Comparison of ENCODE assay signal across 19 cellular contexts in genomic region chr2:47651296-47651695, GRCh38.
DNase-seq lines count a peak whose midpoint lies in the region; ATAC-seq and TF ChIP-seq lines count a peak whose summit lies in the region.
"Had no signal": no experiment of that assay in that cellular context is flagged by ENCODE, and none has a peak within 500 bp of the region (broad histone marks: within the 10 kb centered on the region; RNA-seq: fewer than 3 reads in every experiment).

No MANE protein-coding gene starts in this region.

- H3K4me3 ChIP-seq in GM23338 = no peak overlapping the region
- H3K4me3 ChIP-seq in mesenchymal stem cell (ENCODE audit: insufficient read depth in 1 of 2, low read depth in 1 of 2, low read length in 2 of 2) = no peak overlapping the region
- H3K4me3 ChIP-seq: smooth muscle cell, thoracic aorta had no signal

- H3K4me3 Mint-ChIP-seq in GM23338 = no peak overlapping the region
- H3K4me3 Mint-ChIP-seq in activated naive CD4-positive, alpha-beta T cell treated with anti-CD3 and anti-CD28 coated beads for 36 hours = no peak overlapping the region
- H3K4me3 Mint-ChIP-seq: activated CD4-positive, alpha-beta memory T cell treated with anti-CD3 and anti-CD28 coated beads for 36 hours; CD8-positive, alpha-beta memory T cell; stimulated activated naive B cell treated with anti-CD40 and anti-IgM and Interleukin-4, amounts not matched to agents 10 μg/mL and 1 μg/mL and 100 μg/mL, for 72 hours; WTC11 had no signal

- no peak overlapping the region for H3K9ac ChIP-seq in mesenchymal stem cell (ENCODE audit: low read length)

- H3K36me3 ChIP-seq in GM23338 (ENCODE audit: insufficient read depth) (no peaks in the 10 kb centered on the region), mesenchymal stem cell (ENCODE audit: control insufficient read depth in 1 of 2, insufficient read depth in 2 of 2, low read depth in 1 of 2, low read length in 2 of 2) (no peaks in the 10 kb centered on the region)
- H3K36me3 ChIP-seq: brain microvascular endothelial cell, thoracic aorta had no signal

- H3K36me3 Mint-ChIP-seq in GM23338 (ENCODE audit: low read depth) = peaks cover 4% of the 10 kb centered on the region; the same call in 1 of the 3 replicates
- H3K36me3 Mint-ChIP-seq in activated naive CD4-positive, alpha-beta T cell treated with anti-CD3 and anti-CD28 coated beads for 36 hours (ENCODE audit: low read depth) = no peaks in the 10 kb centered on the region
- H3K36me3 Mint-ChIP-seq: activated CD4-positive, alpha-beta memory T cell treated with anti-CD3 and anti-CD28 coated beads for 36 hours; CD8-positive, alpha-beta memory T cell; stimulated activated naive B cell treated with anti-CD40 and anti-IgM and Interleukin-4, amounts not matched to agents 10 μg/mL and 1 μg/mL and 100 μg/mL, for 72 hours had no signal

- no peak overlapping the region for H3K27ac Mint-ChIP-seq in GM23338
- H3K27ac Mint-ChIP-seq in activated naive CD4-positive, alpha-beta T cell treated with anti-CD3 and anti-CD28 coated beads for 36 hours = no peak overlapping the region
- H3K27ac Mint-ChIP-seq: activated CD4-positive, alpha-beta memory T cell treated with anti-CD3 and anti-CD28 coated beads for 36 hours; CD8-positive, alpha-beta memory T cell; stimulated activated naive B cell treated with anti-CD40 and anti-IgM and Interleukin-4, amounts not matched to agents 10 μg/mL and 1 μg/mL and 100 μg/mL, for 72 hours; WTC11 had no signal

- no peak overlapping the region for H3K14ac ChIP-seq in mesenchymal stem cell (ENCODE audit: low read length in 2 of 2)

- H3K9me3 Mint-ChIP-seq in GM23338 = peaks cover 6% of the 10 kb centered on the region; the same call in 2 of the 3 replicates
- H3K9me3 Mint-ChIP-seq in activated naive CD4-positive, alpha-beta T cell treated with anti-CD3 and anti-CD28 coated beads for 36 hours = no peaks in the 10 kb centered on the region
- H3K9me3 Mint-ChIP-seq: activated CD4-positive, alpha-beta memory T cell treated with anti-CD3 and anti-CD28 coated beads for 36 hours; CD8-positive, alpha-beta memory T cell had no signal

- H3K4me1 ChIP-seq in GM23338 (ENCODE audit: insufficient read depth) (peaks cover 19% of the 10 kb centered on the region), mesenchymal stem cell (ENCODE audit: control insufficient read depth, insufficient read depth, low read depth, low read length) (peaks cover 14% of the 10 kb centered on the region)

- H4K20me1 ChIP-seq in GM23338 (replicated peaks; ENCODE audit: insufficient read depth) = no peaks in the 10 kb centered on the region

- H3K4me2 ChIP-seq in GM23338 = no peak overlapping the region
- H3K4me2 ChIP-seq in mesenchymal stem cell (ENCODE audit: low read length, poor library complexity, severe bottlenecking) = no peak overlapping the region
- H3K4me2 ChIP-seq: smooth muscle cell had no signal

- no peak overlapping the region for H2BK5ac ChIP-seq in mesenchymal stem cell (ENCODE audit: low read depth, low read length, poor library complexity, severe bottlenecking)

- H3K27me3 ChIP-seq in GM23338 (ENCODE audit: insufficient read depth) (no peaks in the 10 kb centered on the region), mesenchymal stem cell (ENCODE audit: control insufficient read depth in 1 of 2, insufficient read depth in 1 of 2, low read length in 2 of 2) (peaks cover 14 to 60% of the 10 kb centered on the region in 2 experiments)
- H3K27me3 ChIP-seq: brain microvascular endothelial cell had no signal

- H2AK5ac ChIP-seq in mesenchymal stem cell (ENCODE audit: low read length, severe bottlenecking) = no peak overlapping the region

- H4K91ac ChIP-seq in mesenchymal stem cell (ENCODE audit: low read length) = no peak overlapping the region

- CTCF ChIA-PET in activated naive CD4-positive, alpha-beta T cell treated with anti-CD3 and anti-CD28 coated beads for 36 hours (lab: Charles Lee) = interaction anchor here (0.6 kb wide), 1 partner anchor 9 kb away, joined by 6 read pairs; no protein-coding TSS in a partner anchor

- H2AFZ ChIP-seq in GM23338 (peak overlapping the region; percentile 43; the same call in 1 of the 2 replicates), mesenchymal stem cell (ENCODE audit: low read depth, low read length) (no peak overlapping the region)

- 84% methylated on average over 5 of the region's 5 CpGs for WGBS in mesenchymal stem cell

- no peaks in the 10 kb centered on the region for H3K79me1 ChIP-seq in mesenchymal stem cell (replicated peaks; ENCODE audit: low read length, poor library complexity, severe bottlenecking)

- H3K27ac ChIP-seq in GM23338 (ENCODE audit: low read depth) (no peak overlapping the region), mesenchymal stem cell (ENCODE audit: low read length, poor library complexity, severe bottlenecking) (no peak overlapping the region)
- H3K27ac ChIP-seq: brain microvascular endothelial cell, thoracic aorta had no signal

- peaks cover 34% of the 10 kb centered on the region for H3K4me1 Mint-ChIP-seq in GM23338
- H3K4me1 Mint-ChIP-seq in activated naive CD4-positive, alpha-beta T cell treated with anti-CD3 and anti-CD28 coated beads for 36 hours (ENCODE audit: low read depth) = no peaks in the 10 kb centered on the region
- H3K4me1 Mint-ChIP-seq: CD8-positive, alpha-beta memory T cell had no signal

- peaks cover 4% of the 10 kb centered on the region for H3K9me3 ChIP-seq in mesenchymal stem cell (ENCODE audit: control insufficient read depth, low read length)
- H3K9me3 ChIP-seq: thoracic aorta had no signal

- H4K8ac ChIP-seq in mesenchymal stem cell (ENCODE audit: low read length) = no peak overlapping the region

- 0 out of 2 replicates have a peak, but pooled peaks cover 7% of the 10 kb centered on the region for H3F3A ChIP-seq in GM23338 (replicated peaks; ENCODE audit: low read depth)

- H3K79me2 ChIP-seq in GM23338 (replicated peaks; ENCODE audit: insufficient read depth) = no peaks in the 10 kb centered on the region

- no peak overlapping the region for H2BK120ac ChIP-seq in mesenchymal stem cell (ENCODE audit: low read depth, low read length)

- DNase-seq in COR-L47 (lab: John Stamatoyannopoulos, UW) = peak; percentile 67
- no peak for DNase-seq in GM23338 (ENCODE audit: low spot score)
- DNase-seq in NCI-H345 treated with DMSO at 0.1 percent for 48 hours (lab: John Stamatoyannopoulos, UW; ENCODE audit: unreplicated experiment) = peak; percentile 51
- DNase-seq in left colon = peak; percentile 25 to 40
- DNase-seq in HT-29 (ENCODE audit: low spot score) = no peak
- DNase-seq in activated naive CD4-positive, alpha-beta T cell treated with anti-CD3 and anti-CD28 coated beads for 36 hours = no peak
- no peak for DNase-seq in mesenchymal stem cell
- DNase-seq: activated CD4-positive, alpha-beta memory T cell treated with anti-CD3 and anti-CD28 coated beads for 36 hours; activated gamma-delta T cell treated with Interleukin-2 at 50 U/mL for 16 hours; brain microvascular endothelial cell; CD8-positive, alpha-beta memory T cell; cortex of kidney; mammary epithelial cell; NCI-H524 treated with DMSO at 0.1 percent for 48 hours; stimulated activated naive B cell treated with anti-CD40 and anti-IgM and Interleukin-4, amounts not matched to agents 10 μg/mL and 1 μg/mL and 100 μg/mL, for 72 hours; T-helper 9 cell had no signal

- H2BK15ac ChIP-seq in mesenchymal stem cell (ENCODE audit: low read depth, poor library complexity, severe bottlenecking) = no peak overlapping the region

- no peak overlapping the region for H2BK12ac ChIP-seq in mesenchymal stem cell (ENCODE audit: low read length in 2 of 2)

- peaks cover 5% of the 10 kb centered on the region; the same call in 1 of the 2 replicates for H3K9me2 ChIP-seq in GM23338 (ENCODE audit: insufficient read depth)

- intact Hi-C loops in left colon (cut with DNase I, micrococcal nuclease) = no loop called here
- intact Hi-C loops in activated naive CD4-positive, alpha-beta T cell treated with anti-CD3 and anti-CD28 coated beads for 36 hours (cut with micrococcal nuclease) = no loop called here

- H3K27me3 Mint-ChIP-seq in GM23338 (ENCODE audit: insufficient read depth, low read depth, poor library complexity) = peaks cover 7% of the 10 kb centered on the region
- H3K27me3 Mint-ChIP-seq in activated naive CD4-positive, alpha-beta T cell treated with anti-CD3 and anti-CD28 coated beads for 36 hours (ENCODE audit: low read depth) = no peaks in the 10 kb centered on the region
- H3K27me3 Mint-ChIP-seq: activated CD4-positive, alpha-beta memory T cell treated with anti-CD3 and anti-CD28 coated beads for 36 hours; stimulated activated naive B cell treated with anti-CD40 and anti-IgM and Interleukin-4, amounts not matched to agents 10 μg/mL and 1 μg/mL and 100 μg/mL, for 72 hours had no signal

- H3K23ac ChIP-seq in mesenchymal stem cell (ENCODE audit: low read length in 2 of 2) = no peak overlapping the region

- TF ChIP-seq CTCF in GM23338 (conservative IDR thresholded peaks at IDR 0.05; ENCODE audit: low read depth in 2 of 2) = no peak

- ATAC-seq in GM23338 (no peak), left colon (peak; percentile 67)
- ATAC-seq: stimulated activated naive B cell treated with anti-CD40 and anti-IgM and Interleukin-4, amounts not matched to agents 10 μg/mL and 1 μg/mL and 100 μg/mL, for 72 hours; WTC11 had no signal

- H3K4ac ChIP-seq in mesenchymal stem cell (ENCODE audit: low read depth in 1 of 2, low read length in 2 of 2) = no peak overlapping the region

- H3K18ac ChIP-seq in mesenchymal stem cell (ENCODE audit: low read depth in 1 of 2, low read length in 2 of 2) = no peak overlapping the region

TF ChIP-seq in GM23338, 12 proteins besides CTCF, POLR2A, EP300 and RAD21 (continues in another document):
- TF ChIP-seq NANOG (IDR thresholded peaks at IDR 0.05; ENCODE audit: borderline replicate concordance) (no peak), JUNB (IDR thresholded peaks at IDR 0.05; ENCODE audit: unreplicated experiment) (no peak), STAT1 (IDR thresholded peaks at IDR 0.05; ENCODE audit: unreplicated experiment) (no peak), POLR2AphosphoS5 (IDR thresholded peaks at IDR 0.05; ENCODE audit: low read depth) (no peak), CREB1 (CRISPR knock-in tag; IDR thresholded peaks at IDR 0.05; ENCODE audit: low read depth) (no peak), EZH2 (IDR thresholded peaks at IDR 0.05; ENCODE audit: low read depth, unreplicated experiment) (no peak)

Comparison
In these comparisons a context has a peak if more than half of its experiments do, and no peak if none do; other contexts are left out.
1. DNase-seq: peak in COR-L47 (single experiment), NCI-H345 treated with DMSO at 0.1 percent for 48 hours (single experiment) and left colon (2 of 2); none in GM23338 (single experiment), HT-29 (single experiment), activated naive CD4-positive, alpha-beta T cell treated with anti-CD3 and anti-CD28 coated beads for 36 hours (single experiment) and mesenchymal stem cell (single experiment).